Comparison of ENCODE assay signal across 16 cellular contexts in the genomic region with DNA sequence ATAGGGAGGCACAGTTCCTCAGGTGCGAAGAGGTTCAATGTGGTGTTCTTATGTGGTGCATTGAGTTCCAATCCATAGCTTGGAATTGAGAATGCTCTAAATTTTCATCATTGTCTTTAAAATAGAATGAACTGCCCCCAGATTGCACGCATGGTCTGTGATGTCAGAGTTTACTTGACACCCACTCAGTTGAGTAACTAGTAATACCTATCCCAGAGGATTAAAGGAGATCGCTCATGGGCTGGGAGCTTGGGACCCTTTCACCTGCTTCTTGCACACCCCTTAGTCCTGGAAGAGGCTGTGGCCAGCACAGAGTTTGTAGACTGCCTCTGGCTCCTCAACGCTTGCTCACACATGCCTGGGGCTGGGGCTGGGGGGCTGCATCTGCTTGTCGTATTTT.
A peak's percentile ranks its signal among the peaks of the same experiment; 100 is the strongest.
DNase-seq lines count a peak whose midpoint lies in the region; ATAC-seq and TF ChIP-seq lines count a peak whose summit lies in the region.
"Had no signal": no experiment of that assay in that cellular context is flagged by ENCODE, and none has a peak within 500 bp of the region (broad histone marks: within the 10 kb centered on the region; RNA-seq: fewer than 3 reads in every experiment).

No MANE protein-coding gene starts in this region.

- H3K9me3 Mint-ChIP-seq in GM23338 (no peaks in the 10 kb centered on the region; the same call in 2 of the 3 replicates), IgD-negative memory B cell (no peaks in the 10 kb centered on the region)
- H3K9me3 Mint-ChIP-seq: CD8-positive, alpha-beta T cell had no signal

- no peak overlapping the region for H3K4me3 ChIP-seq in GM12864 (ENCODE audit: low read depth, low read length)
- H3K4me3 ChIP-seq in GM23338, result no peak overlapping the region
- H3K4me3 ChIP-seq in osteoblast (ENCODE audit: insufficient read depth, low read length), result no peak overlapping the region
- H3K4me3 ChIP-seq: BLaER1 treated with 17β-estradiol and CSF1 and Interleukin-3, amounts not matched to agents 10 nM and 100 nM; HAP-1 had no signal

- H3K9me3 ChIP-seq in osteoblast (ENCODE audit: low read depth, low read length), result no peaks in the 10 kb centered on the region
- H3K9me3 ChIP-seq: HAP-1 had no signal

- H3K27ac ChIP-seq in GM23338 (ENCODE audit: low read depth) (no peak overlapping the region), osteoblast (ENCODE audit: low read depth, low read length) (peak overlapping the region; percentile 44)
- H3K27ac ChIP-seq: BLaER1 treated with 17β-estradiol and CSF1 and Interleukin-3, amounts not matched to agents 10 nM and 100 nM; HL-60 had no signal

- H3K36me3 Mint-ChIP-seq in GM23338 (ENCODE audit: low read depth), result peaks cover 43% of the 10 kb centered on the region
- peaks cover 20% of the 10 kb centered on the region for H3K36me3 Mint-ChIP-seq in IgD-negative memory B cell
- H3K36me3 Mint-ChIP-seq: CD8-positive, alpha-beta T cell had no signal

- peaks cover 14% of the 10 kb centered on the region for H3K27me3 Mint-ChIP-seq in GM23338 (ENCODE audit: insufficient read depth, low read depth, poor library complexity)
- H3K27me3 Mint-ChIP-seq in IgD-negative memory B cell, result no peaks in the 10 kb centered on the region
- H3K27me3 Mint-ChIP-seq: B cell had no signal

- H3K4me1 ChIP-seq in GM23338 (ENCODE audit: insufficient read depth) (peaks cover 4% of the 10 kb centered on the region; the same call in 1 of the 2 replicates), osteoblast (ENCODE audit: insufficient read depth, low read length) (no peaks in the 10 kb centered on the region)
- H3K4me1 ChIP-seq: HAP-1 had no signal

- H3K36me3 ChIP-seq in GM23338 (ENCODE audit: insufficient read depth), result peaks cover 21% of the 10 kb centered on the region
- H3K36me3 ChIP-seq in osteoblast (ENCODE audit: insufficient read depth, low read length), result peaks cover 88% of the 10 kb centered on the region

- no peaks in the 10 kb centered on the region for H4K20me1 ChIP-seq in GM23338 (replicated peaks; ENCODE audit: insufficient read depth)
- peaks cover 23% of the 10 kb centered on the region for H4K20me1 ChIP-seq in osteoblast (ENCODE audit: insufficient read depth, low read length)

- H3K27me3 ChIP-seq in GM23338 (ENCODE audit: insufficient read depth) (0 out of 2 replicates have a peak, but pooled peaks cover 5% of the 10 kb centered on the region), osteoblast (ENCODE audit: insufficient read depth, low read length) (no peaks in the 10 kb centered on the region)
- H3K27me3 ChIP-seq: BLaER1 treated with 17β-estradiol and CSF1 and Interleukin-3, amounts not matched to agents 10 nM and 100 nM had no signal

- peak; percentile 8 for DNase-seq in GM12864 (ENCODE audit: low read depth)
- no peak for DNase-seq in GM23338 (ENCODE audit: low spot score)
- DNase-seq in osteoblast (ENCODE audit: insufficient read length, low spot score, missing footprints), result peak; percentile 94
- no peak for DNase-seq in activated T-cell treated with anti-CD3 and anti-CD28 coated beads, Interleukin-2, amount 50 U/mL, for 1 hour
- no peak for DNase-seq in GM03348 (ENCODE audit: low spot score)
- DNase-seq: Calu3; CD8-positive, alpha-beta T cell; DMS79 treated with DMSO at 0.1 percent for 48 hours; GF-D8; KG1 had no signal

- TF ChIP-seq CTCF in GM12864 (IDR thresholded peaks at IDR 0.05; ENCODE audit: low read depth, low read length, missing control alignments) (no peak), GM23338 (conservative IDR thresholded peaks at IDR 0.05; ENCODE audit: low read depth in 2 of 2) (no peak), osteoblast (IDR thresholded peaks at IDR 0.05; ENCODE audit: extremely low read depth, low read depth, low read length) (no peak)

- H3F3A ChIP-seq in GM23338 (replicated peaks; ENCODE audit: low read depth), result 0 out of 2 replicates have a peak, but pooled peaks cover 5% of the 10 kb centered on the region

- H3K4me3 Mint-ChIP-seq in GM23338, result no peak overlapping the region
- no peak overlapping the region for H3K4me3 Mint-ChIP-seq in IgD-negative memory B cell
- H3K4me3 Mint-ChIP-seq: B cell; CD8-positive, alpha-beta T cell had no signal

- ATAC-seq in GM23338 (no peak), HG02884 (IDR thresholded peaks at IDR 0.05; ENCODE audit: unreplicated experiment) (no peak)
- ATAC-seq: CD8-positive, alpha-beta T cell had no signal

- H3K79me2 ChIP-seq in GM23338 (replicated peaks; ENCODE audit: insufficient read depth) (no peaks in the 10 kb centered on the region), osteoblast (ENCODE audit: insufficient read depth, low read length) (peaks cover 17% of the 10 kb centered on the region)

- H3K4me2 ChIP-seq in GM23338 (peak overlapping the region; percentile 73), osteoblast (ENCODE audit: insufficient read depth, low read length) (no peak overlapping the region)
- H3K4me2 ChIP-seq: BLaER1 treated with 17β-estradiol and CSF1 and Interleukin-3, amounts not matched to agents 10 nM and 100 nM had no signal

- no peaks in the 10 kb centered on the region for H3K9me2 ChIP-seq in GM23338 (ENCODE audit: insufficient read depth)

- H2AFZ ChIP-seq in GM23338 (no peak overlapping the region), osteoblast (ENCODE audit: low read length) (no peak overlapping the region)

- H3K27ac Mint-ChIP-seq in GM23338 (no peak overlapping the region), IgD-negative memory B cell (peak overlapping the region in 2 of 3 donors; percentile 16 to 43)
- H3K27ac Mint-ChIP-seq: B cell; CD8-positive, alpha-beta T cell had no signal

- H3K4me1 Mint-ChIP-seq in GM23338, result peaks cover 11% of the 10 kb centered on the region
- H3K4me1 Mint-ChIP-seq in IgD-negative memory B cell, result no peaks in the 10 kb centered on the region
- H3K4me1 Mint-ChIP-seq: B cell had no signal

TF ChIP-seq in GM23338, 12 proteins besides CTCF, POLR2A, EP300 and RAD21:
- TF ChIP-seq POLR2AphosphoS5 (IDR thresholded peaks at IDR 0.05; ENCODE audit: low read depth) (no peak), JUNB (IDR thresholded peaks at IDR 0.05; ENCODE audit: unreplicated experiment) (no peak)

Comparison
In these comparisons a context has a peak if more than half of its experiments do, and no peak if none do; other contexts are left out.
1. DNase-seq: peak in GM12864 (single experiment) and osteoblast (single experiment); none in GM23338 (single experiment), activated T-cell treated with anti-CD3 and anti-CD28 coated beads, Interleukin-2, amount 50 U/mL, for 1 hour (single experiment) and GM03348 (single experiment).